Comparison of ENCODE assay signal across 11 cellular contexts in the genomic region with DNA sequence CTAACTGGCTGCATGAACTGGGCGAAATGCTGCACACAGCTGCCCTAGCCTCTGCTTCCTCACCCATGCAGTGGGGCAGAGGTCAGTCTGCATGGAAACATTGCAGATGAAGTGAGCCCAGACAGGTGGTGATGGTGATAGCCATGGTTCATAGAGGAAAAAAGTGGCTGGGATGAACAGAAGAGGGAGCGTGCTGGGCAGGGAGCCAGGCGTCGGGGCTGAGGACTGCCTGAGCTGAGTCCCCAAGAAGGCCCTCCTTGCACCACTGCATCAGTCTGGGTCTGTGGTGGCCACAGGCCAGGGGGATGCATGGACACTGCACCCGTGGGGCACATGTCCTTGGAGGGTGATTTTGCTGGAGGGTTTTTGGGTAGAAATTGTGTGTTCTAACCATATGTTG.
"Had no signal": no experiment of that assay in that cellular context is flagged by ENCODE, and none has a peak within 500 bp of the region (broad histone marks: within the 10 kb centered on the region; RNA-seq: fewer than 3 reads in every experiment).

No MANE protein-coding gene starts in this region.

- H3K4me3 ChIP-seq: body of pancreas, gastroesophageal sphincter, lower lobe of right lung had no signal

- H3K27ac ChIP-seq: body of pancreas, gastroesophageal sphincter, lower lobe of right lung had no signal

- H3K36me3 ChIP-seq: lower lobe of right lung had no signal

- ATAC-seq: activated CD8-positive, alpha-beta T cell treated with anti-CD3 and anti-CD28 coated beads for 36 hours; activated naive CD4-positive, alpha-beta T cell treated with anti-CD3 and anti-CD28 coated beads, Interleukin-2, amount 50 U/mL, for 72 hours; body of pancreas; effector memory CD8-positive, alpha-beta T cell; gastroesophageal sphincter; lower lobe of right lung had no signal

- H3K9me3 ChIP-seq: body of pancreas, gastroesophageal sphincter, lower lobe of right lung had no signal

- H3K27me3 ChIP-seq: body of pancreas, gastroesophageal sphincter had no signal

- DNase-seq: activated CD4-positive, alpha-beta T cell treated with anti-CD3 and anti-CD28 coated beads for 1 hour; activated CD8-positive, alpha-beta T cell treated with anti-CD3 and anti-CD28 coated beads for 36 hours; activated T-cell treated with anti-CD3 and anti-CD28 coated beads for 4 hours; amniotic stem cell; effector memory CD8-positive, alpha-beta T cell; lower lobe of right lung; midbrain; stimulated activated CD4-positive, alpha-beta T cell treated with anti-CD3 and anti-CD28 coated beads, Interleukin-4, amount 100 ng/mL, for 1 hour had no signal
